Comparison of ENCODE assay signal across 1 cellular context in genomic region chr17:19398301-19399181, GRCh38.
TF ChIP-seq lines count a peak whose summit lies in the region.

No MANE protein-coding gene starts in this region.

TF ChIP-seq in H1, 55 proteins besides CTCF, POLR2A, EP300 and RAD21 (continued from another document):
- TF ChIP-seq EGR1 (IDR thresholded peaks at IDR 0.05; ENCODE audit: borderline replicate concordance, low read depth, low read length) (no peak), SUZ12 (IDR thresholded peaks at IDR 0.05; ENCODE audit: low read length) (no peak), BCL11A (IDR thresholded peaks at IDR 0.05; ENCODE audit: low read depth in 2 of 2, low read length in 2 of 2) (no peak), JUND (IDR thresholded peaks at IDR 0.05; ENCODE audit: low read length) (no peak), POLR2AphosphoS5 (IDR thresholded peaks at IDR 0.05; ENCODE audit: low read depth, low read length) (no peak), CBX8 (IDR thresholded peaks at IDR 0.05; ENCODE audit: borderline replicate concordance, low read depth, low read length) (no peak), TBP (IDR thresholded peaks at IDR 0.05; ENCODE audit: low read depth, low read length) (no peak), ATF3 (IDR thresholded peaks at IDR 0.05; ENCODE audit: insufficient read depth, low read depth, low read length) (no peak)
